19 cellular contexts compared by ENCODE assay signal in genomic region chr13:35854286-35854685, GRCh38.
DNase-seq lines count a peak whose midpoint lies in the region; ATAC-seq and TF ChIP-seq lines count a peak whose summit lies in the region.
"Had no signal": no experiment of that assay in that cellular context is flagged by ENCODE, and none has a peak within 500 bp of the region (broad histone marks: within the 10 kb centered on the region; RNA-seq: fewer than 3 reads in every experiment).

No MANE protein-coding gene starts in this region.

- H3K4me1 ChIP-seq in HUES64 (ENCODE audit: insufficient read depth, low read length): peaks cover 78% of the 10 kb centered on the region
- peaks cover 25% of the 10 kb centered on the region for H3K4me1 ChIP-seq in suprapubic skin
- H3K4me1 ChIP-seq: BE2C, Peyer's patch had no signal

- TF ChIP-seq CTCF in suprapubic skin (IDR thresholded peaks at IDR 0.05): no peak

- no peak for TF ChIP-seq EP300 in suprapubic skin (IDR thresholded peaks at IDR 0.05)

- H3K27me3 ChIP-seq in HUES64 (ENCODE audit: insufficient read depth, low read length) (no peaks in the 10 kb centered on the region), suprapubic skin (peaks cover 3% of the 10 kb centered on the region)
- H3K27me3 ChIP-seq: BE2C, Peyer's patch had no signal

- H3K4me3 ChIP-seq in HUES64 (ENCODE audit: low read length): peak overlapping the region; percentile 51; the same call in 1 of the 2 replicates
- H3K4me3 ChIP-seq in iPS-11a (ENCODE audit: low read depth, low read length): peak overlapping the region; percentile 71
- peak overlapping the region; percentile 27 for H3K4me3 ChIP-seq in suprapubic skin
- H3K4me3 ChIP-seq: Peyer's patch, SK-N-MC had no signal

- H3K27ac ChIP-seq in HUES64 (ENCODE audit: low read depth, low read length) (peak overlapping the region; percentile 23; the same call in 1 of the 2 replicates), suprapubic skin (peak overlapping the region; percentile 77)
- H3K27ac ChIP-seq: Peyer's patch, SK-N-MC had no signal

- ATAC-seq in HG03442 (IDR thresholded peaks at IDR 0.05; ENCODE audit: unreplicated experiment): no peak

- peak; percentile 66 for DNase-seq in cerebellar cortex (ENCODE audit: low spot score)
- DNase-seq in suprapubic skin (ENCODE audit: low spot score in 2 of 2): no peak
- DNase-seq in effector CD8-positive, alpha-beta T cell (lab: John Stamatoyannopoulos, UW): no peak
- no peak for DNase-seq in activated gamma-delta T cell (lab: John Stamatoyannopoulos, UW)
- DNase-seq: BE2C; CD4-positive, alpha-beta T cell; DMS53; HCEC 1CT; MV-4-11; NCI-H1436; NCI-H2029; NCI-H2171; NCI-H82; Peyer's patch; Right ventricle myocardium superior had no signal

- peak overlapping the region; percentile 54; the same call in 1 of the 2 replicates for H3K9ac ChIP-seq in HUES64 (ENCODE audit: low read depth, low read length)

- H3K9me3 ChIP-seq in HUES64 (ENCODE audit: insufficient read depth, low read depth, low read length) (no peaks in the 10 kb centered on the region), suprapubic skin (no peaks in the 10 kb centered on the region)
- H3K9me3 ChIP-seq: BE2C, Peyer's patch had no signal

- H3K36me3 ChIP-seq in HUES64 (ENCODE audit: insufficient read depth, low read length): peaks cover 26% of the 10 kb centered on the region; the same call in 1 of the 2 replicates
- no peaks in the 10 kb centered on the region for H3K36me3 ChIP-seq in suprapubic skin
- H3K36me3 ChIP-seq: BE2C, Peyer's patch had no signal

- no peak for TF ChIP-seq POLR2A in suprapubic skin (IDR thresholded peaks at IDR 0.05)

- 44% methylated on average over 8 of the region's 8 CpGs for WGBS in HUES64
- 79% methylated on average over 8 of the region's 8 CpGs for WGBS in suprapubic skin
